17 cellular contexts compared by ENCODE assay signal in the genomic region with DNA sequence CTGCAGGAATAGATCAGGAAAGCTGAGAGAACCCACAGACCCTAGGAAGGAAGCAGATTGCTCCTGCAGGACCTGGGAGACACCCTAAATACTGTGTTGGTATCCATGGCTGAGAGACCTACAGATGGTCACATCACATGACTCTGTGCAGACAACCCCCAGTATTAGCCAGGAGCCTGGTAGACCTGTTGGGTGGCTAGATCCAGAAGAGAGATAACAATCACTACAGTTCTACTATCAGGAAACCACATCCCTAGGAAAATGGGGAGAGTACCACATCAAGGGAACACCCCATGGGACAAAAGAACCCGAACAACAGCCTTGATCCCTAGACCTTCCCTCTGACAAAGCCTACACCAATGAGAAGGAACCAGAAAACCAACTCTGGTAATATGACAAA. TPM values are rescaled to one million over a fixed set of nuclear protein-coding genes. Genes with fewer than 3 reads are reported as not detected.
DNase-seq lines count a peak whose midpoint lies in the region; ATAC-seq and TF ChIP-seq lines count a peak whose summit lies in the region.
"Had no signal": no experiment of that assay in that cellular context is flagged by ENCODE, and none has a peak within 500 bp of the region (broad histone marks: within the 10 kb centered on the region; RNA-seq: fewer than 3 reads in every experiment).

No MANE protein-coding gene starts in this region.

- H3K9me3 Mint-ChIP-seq in GM23338: no peaks in the 10 kb centered on the region
- H3K9me3 Mint-ChIP-seq: CD14-positive monocyte; CD8-positive, alpha-beta T cell had no signal

- no peak overlapping the region for H3K4me2 ChIP-seq in GM23338
- H3K4me2 ChIP-seq: A549 had no signal

- DNase-seq in DMS 273 treated with DMSO at 0.1 percent for 48 hours (lab: John Stamatoyannopoulos, UW) (peak; percentile 14), GM23338 (ENCODE audit: low spot score) (no peak), SW480 (ENCODE audit: low spot score) (peak; percentile 71), islet precursor cell (peak; percentile 63), SKM-1 treated with dmso at 0.1 percent for 144 hours (lab: John Stamatoyannopoulos, UW; ENCODE audit: unreplicated experiment) (no peak), NOMO-1 treated with DMSO at 0.1 percent for 48 hours (lab: John Stamatoyannopoulos, UW; ENCODE audit: unreplicated experiment) (no peak), ecto neural progenitor cell (ENCODE audit: low spot score) (no peak)
- DNase-seq: BE2C; CD8-positive, alpha-beta T cell; COR-L47; DMS53; GOT3; KBM-7 had no signal

- no peaks in the 10 kb centered on the region for H4K20me1 ChIP-seq in GM23338 (replicated peaks; ENCODE audit: insufficient read depth)

- H3F3A ChIP-seq in GM23338 (replicated peaks; ENCODE audit: low read depth): no peaks in the 10 kb centered on the region

- H3K27me3 Mint-ChIP-seq in GM23338 (ENCODE audit: insufficient read depth, low read depth, poor library complexity): peaks cover 4% of the 10 kb centered on the region

- no peaks in the 10 kb centered on the region for H3K36me3 ChIP-seq in GM23338 (ENCODE audit: insufficient read depth)
- H3K36me3 ChIP-seq: BE2C, HAP-1 had no signal

- ATAC-seq in GM23338: no peak
- ATAC-seq: CD8-positive, alpha-beta T cell; GM12878 had no signal

- H3K27me3 ChIP-seq in GM23338 (ENCODE audit: insufficient read depth): no peaks in the 10 kb centered on the region
- H3K27me3 ChIP-seq: BE2C had no signal

- peaks cover 9% of the 10 kb centered on the region; the same call in 2 of the 3 replicates for H3K4me1 Mint-ChIP-seq in GM23338

- no peaks in the 10 kb centered on the region for H3K36me3 Mint-ChIP-seq in GM23338 (ENCODE audit: low read depth)
- H3K36me3 Mint-ChIP-seq: CD14-positive monocyte; CD8-positive, alpha-beta T cell had no signal

- no peak overlapping the region for H3K27ac Mint-ChIP-seq in GM23338
- H3K27ac Mint-ChIP-seq: CD8-positive, alpha-beta T cell had no signal

- H3K4me3 Mint-ChIP-seq in GM23338: no peak overlapping the region
- H3K4me3 Mint-ChIP-seq: CD14-positive monocyte; CD8-positive, alpha-beta T cell had no signal

- H2AFZ ChIP-seq in GM23338: peak overlapping the region; percentile 74; the same call in 1 of the 2 replicates

- no peak overlapping the region for H3K4me3 ChIP-seq in GM23338
- H3K4me3 ChIP-seq: A549, GM12878, HAP-1 had no signal

- 0 out of 2 replicates have a peak, but pooled peaks cover 4% of the 10 kb centered on the region for H3K4me1 ChIP-seq in GM23338 (ENCODE audit: insufficient read depth)
- H3K4me1 ChIP-seq: BE2C had no signal

- TF ChIP-seq CTCF in GM23338 (conservative IDR thresholded peaks at IDR 0.05; ENCODE audit: low read depth in 2 of 2): no peak

- no peaks in the 10 kb centered on the region for H3K79me2 ChIP-seq in GM23338 (replicated peaks; ENCODE audit: insufficient read depth)

- no peak overlapping the region for H3K27ac ChIP-seq in GM23338 (ENCODE audit: low read depth)
- H3K27ac ChIP-seq: A549 had no signal

- H3K9me2 ChIP-seq in GM23338 (ENCODE audit: insufficient read depth): no peaks in the 10 kb centered on the region

TF ChIP-seq in GM23338, 12 proteins besides CTCF, POLR2A, EP300 and RAD21 (continues in another document):
- TF ChIP-seq, protein P1, sequence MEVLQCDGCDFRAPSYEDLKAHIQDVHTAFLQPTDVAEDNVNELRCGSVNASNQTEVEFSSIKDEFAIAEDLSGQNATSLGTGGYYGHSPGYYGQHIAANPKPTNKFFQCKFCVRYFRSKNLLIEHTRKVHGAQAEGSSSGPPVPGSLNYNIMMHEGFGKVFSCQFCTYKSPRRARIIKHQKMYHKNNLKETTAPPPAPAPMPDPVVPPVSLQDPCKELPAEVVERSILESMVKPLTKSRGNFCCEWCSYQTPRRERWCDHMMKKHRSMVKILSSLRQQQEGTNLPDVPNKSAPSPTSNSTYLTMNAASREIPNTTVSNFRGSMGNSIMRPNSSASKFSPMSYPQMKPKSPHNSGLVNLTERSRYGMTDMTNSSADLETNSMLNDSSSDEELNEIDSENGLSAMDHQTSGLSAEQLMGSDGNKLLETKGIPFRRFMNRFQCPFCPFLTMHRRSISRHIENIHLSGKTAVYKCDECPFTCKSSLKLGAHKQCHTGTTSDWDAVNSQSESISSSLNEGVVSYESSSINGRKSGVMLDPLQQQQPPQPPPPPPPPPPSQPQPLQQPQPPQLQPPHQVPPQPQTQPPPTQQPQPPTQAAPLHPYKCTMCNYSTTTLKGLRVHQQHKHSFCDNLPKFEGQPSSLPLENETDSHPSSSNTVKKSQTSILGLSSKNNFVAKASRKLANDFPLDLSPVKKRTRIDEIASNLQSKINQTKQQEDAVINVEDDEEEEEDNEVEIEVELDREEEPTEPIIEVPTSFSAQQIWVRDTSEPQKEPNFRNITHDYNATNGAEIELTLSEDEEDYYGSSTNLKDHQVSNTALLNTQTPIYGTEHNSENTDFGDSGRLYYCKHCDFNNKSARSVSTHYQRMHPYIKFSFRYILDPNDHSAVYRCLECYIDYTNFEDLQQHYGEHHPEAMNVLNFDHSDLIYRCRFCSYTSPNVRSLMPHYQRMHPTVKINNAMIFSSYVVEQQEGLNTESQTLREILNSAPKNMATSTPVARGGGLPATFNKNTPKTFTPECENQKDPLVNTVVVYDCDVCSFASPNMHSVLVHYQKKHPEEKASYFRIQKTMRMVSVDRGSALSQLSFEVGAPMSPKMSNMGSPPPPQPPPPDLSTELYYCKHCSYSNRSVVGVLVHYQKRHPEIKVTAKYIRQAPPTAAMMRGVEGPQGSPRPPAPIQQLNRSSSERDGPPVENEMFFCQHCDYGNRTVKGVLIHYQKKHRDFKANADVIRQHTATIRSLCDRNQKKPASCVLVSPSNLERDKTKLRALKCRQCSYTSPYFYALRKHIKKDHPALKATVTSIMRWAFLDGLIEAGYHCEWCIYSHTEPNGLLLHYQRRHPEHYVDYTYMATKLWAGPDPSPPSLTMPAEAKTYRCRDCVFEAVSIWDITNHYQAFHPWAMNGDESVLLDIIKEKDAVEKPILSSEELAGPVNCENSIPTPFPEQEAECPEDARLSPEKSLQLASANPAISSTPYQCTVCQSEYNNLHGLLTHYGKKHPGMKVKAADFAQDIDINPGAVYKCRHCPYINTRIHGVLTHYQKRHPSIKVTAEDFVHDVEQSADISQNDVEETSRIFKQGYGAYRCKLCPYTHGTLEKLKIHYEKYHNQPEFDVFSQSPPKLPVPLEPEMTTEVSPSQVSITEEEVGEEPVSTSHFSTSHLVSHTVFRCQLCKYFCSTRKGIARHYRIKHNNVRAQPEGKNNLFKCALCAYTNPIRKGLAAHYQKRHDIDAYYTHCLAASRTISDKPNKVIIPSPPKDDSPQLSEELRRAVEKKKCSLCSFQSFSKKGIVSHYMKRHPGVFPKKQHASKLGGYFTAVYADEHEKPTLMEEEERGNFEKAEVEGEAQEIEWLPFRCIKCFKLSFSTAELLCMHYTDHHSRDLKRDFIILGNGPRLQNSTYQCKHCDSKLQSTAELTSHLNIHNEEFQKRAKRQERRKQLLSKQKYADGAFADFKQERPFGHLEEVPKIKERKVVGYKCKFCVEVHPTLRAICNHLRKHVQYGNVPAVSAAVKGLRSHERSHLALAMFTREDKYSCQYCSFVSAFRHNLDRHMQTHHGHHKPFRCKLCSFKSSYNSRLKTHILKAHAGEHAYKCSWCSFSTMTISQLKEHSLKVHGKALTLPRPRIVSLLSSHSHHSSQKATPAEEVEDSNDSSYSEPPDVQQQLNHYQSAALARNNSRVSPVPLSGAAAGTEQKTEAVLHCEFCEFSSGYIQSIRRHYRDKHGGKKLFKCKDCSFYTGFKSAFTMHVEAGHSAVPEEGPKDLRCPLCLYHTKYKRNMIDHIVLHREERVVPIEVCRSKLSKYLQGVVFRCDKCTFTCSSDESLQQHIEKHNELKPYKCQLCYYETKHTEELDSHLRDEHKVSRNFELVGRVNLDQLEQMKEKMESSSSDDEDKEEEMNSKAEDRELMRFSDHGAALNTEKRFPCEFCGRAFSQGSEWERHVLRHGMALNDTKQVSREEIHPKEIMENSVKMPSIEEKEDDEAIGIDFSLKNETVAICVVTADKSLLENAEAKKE (CRISPR knock-in tag; IDR thresholded peaks at IDR 0.05): no peak
- TF ChIP-seq, protein P2, sequence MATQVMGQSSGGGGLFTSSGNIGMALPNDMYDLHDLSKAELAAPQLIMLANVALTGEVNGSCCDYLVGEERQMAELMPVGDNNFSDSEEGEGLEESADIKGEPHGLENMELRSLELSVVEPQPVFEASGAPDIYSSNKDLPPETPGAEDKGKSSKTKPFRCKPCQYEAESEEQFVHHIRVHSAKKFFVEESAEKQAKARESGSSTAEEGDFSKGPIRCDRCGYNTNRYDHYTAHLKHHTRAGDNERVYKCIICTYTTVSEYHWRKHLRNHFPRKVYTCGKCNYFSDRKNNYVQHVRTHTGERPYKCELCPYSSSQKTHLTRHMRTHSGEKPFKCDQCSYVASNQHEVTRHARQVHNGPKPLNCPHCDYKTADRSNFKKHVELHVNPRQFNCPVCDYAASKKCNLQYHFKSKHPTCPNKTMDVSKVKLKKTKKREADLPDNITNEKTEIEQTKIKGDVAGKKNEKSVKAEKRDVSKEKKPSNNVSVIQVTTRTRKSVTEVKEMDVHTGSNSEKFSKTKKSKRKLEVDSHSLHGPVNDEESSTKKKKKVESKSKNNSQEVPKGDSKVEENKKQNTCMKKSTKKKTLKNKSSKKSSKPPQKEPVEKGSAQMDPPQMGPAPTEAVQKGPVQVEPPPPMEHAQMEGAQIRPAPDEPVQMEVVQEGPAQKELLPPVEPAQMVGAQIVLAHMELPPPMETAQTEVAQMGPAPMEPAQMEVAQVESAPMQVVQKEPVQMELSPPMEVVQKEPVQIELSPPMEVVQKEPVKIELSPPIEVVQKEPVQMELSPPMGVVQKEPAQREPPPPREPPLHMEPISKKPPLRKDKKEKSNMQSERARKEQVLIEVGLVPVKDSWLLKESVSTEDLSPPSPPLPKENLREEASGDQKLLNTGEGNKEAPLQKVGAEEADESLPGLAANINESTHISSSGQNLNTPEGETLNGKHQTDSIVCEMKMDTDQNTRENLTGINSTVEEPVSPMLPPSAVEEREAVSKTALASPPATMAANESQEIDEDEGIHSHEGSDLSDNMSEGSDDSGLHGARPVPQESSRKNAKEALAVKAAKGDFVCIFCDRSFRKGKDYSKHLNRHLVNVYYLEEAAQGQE (IDR thresholded peaks at IDR 0.05; ENCODE audit: unreplicated experiment): no peak
- no peak for TF ChIP-seq ZNF114 (CRISPR knock-in tag; IDR thresholded peaks at IDR 0.05)
- no peak for TF ChIP-seq POLR2AphosphoS5 (IDR thresholded peaks at IDR 0.05; ENCODE audit: low read depth)
- no peak for TF ChIP-seq STAT1 (IDR thresholded peaks at IDR 0.05; ENCODE audit: unreplicated experiment)
- no peak for TF ChIP-seq NANOG (IDR thresholded peaks at IDR 0.05; ENCODE audit: borderline replicate concordance)
- no peak for TF ChIP-seq JUNB (IDR thresholded peaks at IDR 0.05; ENCODE audit: unreplicated experiment)
- no peak for TF ChIP-seq CREB1 (CRISPR knock-in tag; IDR thresholded peaks at IDR 0.05; ENCODE audit: low read depth)

RNA-seq across cellular contexts. Expression of a gene that starts 24.2 kb away (rescaled TPM):
- 55.7 and 67.8 TPM in 2 replicates for total RNA-seq in GM23338 (2014; rRNA removed; shearing (Covaris generic))
- polyA plus RNA-seq in GM23338 (2016; fragmentation: Nextera tagmentation; extraction: Ambion mirVana): 32.3 and 37.2 TPM in 2 replicates
- polyA plus RNA-seq: CD14-positive monocyte had no signal

Comparison
In these comparisons a context has a peak if more than half of its experiments do, and no peak if none do; other contexts are left out.
1. DNase-seq: peak in DMS 273 treated with DMSO at 0.1 percent for 48 hours (single experiment), SW480 (single experiment) and islet precursor cell (single experiment); none in GM23338 (single experiment), SKM-1 treated with dmso at 0.1 percent for 144 hours (single experiment), NOMO-1 treated with DMSO at 0.1 percent for 48 hours (single experiment) and ecto neural progenitor cell (single experiment).